Comparison of ENCODE assay signal across 8 cellular contexts in genomic region chr11:46616551-46617450, GRCh38. TPM values are rescaled to one million over a fixed set of nuclear protein-coding genes. Genes with fewer than 3 reads are reported as not detected.
DNase-seq lines count a peak whose midpoint lies in the region; ATAC-seq and TF ChIP-seq lines count a peak whose summit lies in the region.

A gene with protein sequence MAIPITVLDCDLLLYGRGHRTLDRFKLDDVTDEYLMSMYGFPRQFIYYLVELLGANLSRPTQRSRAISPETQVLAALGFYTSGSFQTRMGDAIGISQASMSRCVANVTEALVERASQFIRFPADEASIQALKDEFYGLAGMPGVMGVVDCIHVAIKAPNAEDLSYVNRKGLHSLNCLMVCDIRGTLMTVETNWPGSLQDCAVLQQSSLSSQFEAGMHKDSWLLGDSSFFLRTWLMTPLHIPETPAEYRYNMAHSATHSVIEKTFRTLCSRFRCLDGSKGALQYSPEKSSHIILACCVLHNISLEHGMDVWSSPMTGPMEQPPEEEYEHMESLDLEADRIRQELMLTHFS (minus strand): TSS chr11:46617227. CDS start chr11:46616237, 990 bp downstream.

- H3K9ac ChIP-seq in neural progenitor cell (peak within 1 kb of the TSS; percentile 99), stomach smooth muscle (ENCODE audit: low read length in 2 of 2) (peak within 1 kb of the TSS; percentile 80 to 97)

- peak within 1 kb of the TSS; percentile 88 for H3K4me2 ChIP-seq in neural progenitor cell

- H3K27me3 Mint-ChIP-seq in neural progenitor cell (ENCODE audit: insufficient read depth, low read depth), result peaks cover 5% of the 10 kb centered on the region

- peak within 1 kb of the TSS; percentile 94 for H2AFZ ChIP-seq in neural progenitor cell (replicated peaks)

- H3K27me3 ChIP-seq in RWPE2 (ENCODE audit: insufficient read depth, poor library complexity, severe bottlenecking) (no peaks in the 10 kb centered on the region), foreskin keratinocyte (no peaks in the 10 kb centered on the region), neural progenitor cell (no peaks in the 10 kb centered on the region), stomach smooth muscle (ENCODE audit: control insufficient read depth in 1 of 2, insufficient read depth in 2 of 2, low read length in 2 of 2) (no peaks in the 10 kb centered on the region)

- ATAC-seq in RWPE2 (ENCODE audit: low read depth) (peak; percentile 94), foreskin keratinocyte (peak; percentile 91)

- H3K4me3 ChIP-seq in LNCaP clone FGC (ENCODE audit: low read depth, low read length) (peak within 1 kb of the TSS; percentile 93), RWPE2 (ENCODE audit: severe bottlenecking) (peak within 1 kb of the TSS; percentile 92), neural progenitor cell (peak within 1 kb of the TSS; percentile 92), stomach smooth muscle (ENCODE audit: low read length in 2 of 2) (peak within 1 kb of the TSS; percentile 94 to 99)

- no peaks in the 10 kb centered on the region for H3K9me3 Mint-ChIP-seq in neural progenitor cell

- TF ChIP-seq CTCF in LNCaP clone FGC (IDR thresholded peaks at IDR 0.05; ENCODE audit: control insufficient read depth, extremely low read depth, insufficient read depth) (no peak), RWPE2 (IDR thresholded peaks at IDR 0.05; ENCODE audit: poor library complexity, severe bottlenecking) (no peak), foreskin keratinocyte (conservative IDR thresholded peaks at IDR 0.05) (no peak), neural progenitor cell (IDR thresholded peaks at IDR 0.05) (no peak)

- H3K4me1 Mint-ChIP-seq in neural progenitor cell, result peaks cover 26% of the 10 kb centered on the region

- H3K9me3 ChIP-seq in RWPE2 (ENCODE audit: severe bottlenecking), result no peaks in the 10 kb centered on the region
- no peaks in the 10 kb centered on the region for H3K9me3 ChIP-seq in neural progenitor cell (ENCODE audit: low read depth)
- no peaks in the 10 kb centered on the region for H3K9me3 ChIP-seq in stomach smooth muscle (ENCODE audit: control insufficient read depth in 2 of 2, low read length in 2 of 2)

- peak; percentile 94 for DNase-seq in ELF-1 (ENCODE audit: low read depth, low spot score)
- peak; percentile 82 for DNase-seq in H4 (ENCODE audit: low spot score)
- peak; percentile 48 for DNase-seq in LNCaP clone FGC (ENCODE audit: low read depth)
- DNase-seq in RWPE2 (ENCODE audit: low spot score), result peak; percentile 88
- peak; percentile 92 for DNase-seq in activated gamma-delta T cell treated with Interleukin-2 at 50 U/mL for 16 hours
- DNase-seq in foreskin keratinocyte, result peak; percentile 80 to 91
- DNase-seq in neural progenitor cell (ENCODE audit: low spot score), result peak; percentile 95

- H3K79me2 ChIP-seq in neural progenitor cell (ENCODE audit: low read depth), result peaks cover 49% of the 10 kb centered on the region

- no peaks in the 10 kb centered on the region for H3K36me3 Mint-ChIP-seq in neural progenitor cell

- H3K36me3 ChIP-seq in RWPE2 (ENCODE audit: low read depth), result peaks cover 16% of the 10 kb centered on the region
- H3K36me3 ChIP-seq in neural progenitor cell, result no peaks in the 10 kb centered on the region
- H3K36me3 ChIP-seq in stomach smooth muscle (ENCODE audit: control insufficient read depth in 2 of 2, insufficient read depth in 2 of 2, low read length in 2 of 2), result peaks cover 0 to 7% of the 10 kb centered on the region in 2 donors

- peak within 1 kb of the TSS; percentile 100 for H3K27ac Mint-ChIP-seq in neural progenitor cell

- no peaks in the 10 kb centered on the region for H4K20me1 ChIP-seq in neural progenitor cell (ENCODE audit: low read depth)

- H3K4me1 ChIP-seq in RWPE2 (ENCODE audit: insufficient read depth, poor library complexity, severe bottlenecking) (peaks cover 10% of the 10 kb centered on the region), foreskin keratinocyte (peaks cover 5% of the 10 kb centered on the region), neural progenitor cell (peaks cover 11% of the 10 kb centered on the region), stomach smooth muscle (ENCODE audit: control insufficient read depth, insufficient read depth, low read length) (peaks cover 25% of the 10 kb centered on the region)

- H3K27ac ChIP-seq in RWPE2 (ENCODE audit: poor library complexity, severe bottlenecking) (peak within 1 kb of the TSS; percentile 63), foreskin keratinocyte (peak within 1 kb of the TSS; percentile 99), neural progenitor cell (peak within 1 kb of the TSS; percentile 98), stomach smooth muscle (ENCODE audit: low read length) (peak within 1 kb of the TSS; percentile 94)

- peak within 1 kb of the TSS; percentile 98 for H3K4me3 Mint-ChIP-seq in neural progenitor cell

- H3F3A ChIP-seq in neural progenitor cell (ENCODE audit: low read depth), result peaks cover 13% of the 10 kb centered on the region

RNA-seq across cellular contexts. Expression of the gene that starts here (rescaled TPM):
- total RNA-seq in H4 (2014; rRNA removed; shearing (Covaris generic)), result 2.5 and 5.8 TPM in 2 replicates
- total RNA-seq in foreskin keratinocyte (4.8 and 5.0 TPM in 2 replicates), neural progenitor cell (ENCODE audit: low replicate concordance) (4.6 and 5.3 TPM in 2 replicates)
- 3.5 TPM in 2 replicates for polyA plus RNA-seq in foreskin keratinocyte

Comparison
In these comparisons a context has a peak if more than half of its experiments do, and no peak if none do; other contexts are left out.
1. Peak in every context shown above with its lines: DNase-seq, ATAC-seq, H3K4me3 ChIP-seq and H3K27ac ChIP-seq.